Comparison of ENCODE assay signal across 1 cellular context in the genomic region with DNA sequence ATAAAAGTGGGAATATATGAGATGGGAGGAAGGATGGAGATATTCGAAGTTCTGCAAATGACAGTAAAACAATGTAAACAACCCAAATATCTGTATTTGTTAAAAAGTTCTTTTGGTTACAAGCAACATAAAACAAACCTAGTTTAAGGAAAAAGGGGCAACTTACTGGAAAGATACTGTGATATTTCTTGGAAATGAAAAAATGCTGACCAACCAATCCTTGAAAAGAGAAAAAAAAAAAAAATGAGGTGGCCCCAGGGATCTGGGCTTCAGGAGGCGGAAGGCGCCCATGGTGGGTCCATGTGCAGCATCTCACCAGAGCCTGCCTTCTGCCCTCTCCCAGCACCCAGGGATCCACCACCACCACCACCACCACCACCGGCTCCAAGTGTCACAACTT.
TF ChIP-seq lines count a peak whose summit lies in the region.

No MANE protein-coding gene starts in this region.

TF ChIP-seq in IMR-90, 13 proteins besides CTCF, POLR2A, EP300 and RAD21:
- peak; percentile 44; the same call in 1 of the 2 replicates for TF ChIP-seq MAFK (IDR thresholded peaks at IDR 0.05; ENCODE audit: low read depth, low read length)
- no peak for TF ChIP-seq MAZ (IDR thresholded peaks at IDR 0.05; ENCODE audit: borderline replicate concordance, low read depth, low read length)
- TF ChIP-seq RCOR1 (IDR thresholded peaks at IDR 0.05; ENCODE audit: insufficient replicate concordance, low read length), result no peak
